ENCODE assay signal across 8 cellular contexts in genomic region chr2:8680931-8681760, GRCh38. TPM values are rescaled to one million over a fixed set of nuclear protein-coding genes. Genes with fewer than 3 reads are reported as not detected.
A peak's percentile ranks its signal among the peaks of the same experiment; 100 is the strongest.
DNase-seq lines count a peak whose midpoint lies in the region; ATAC-seq and TF ChIP-seq lines count a peak whose summit lies in the region.

No MANE protein-coding gene starts in this region.

- H3K27ac ChIP-seq in caudate nucleus (ENCODE audit: low read depth, low read length) (peak overlapping the region; percentile 94), layer of hippocampus (ENCODE audit: low read depth, low read length) (peak overlapping the region; percentile 92)

- H3K4me1 Mint-ChIP-seq in WTC11, result peaks cover 50% of the 10 kb centered on the region

- peak overlapping the region; percentile 78 for H3K4me3 Mint-ChIP-seq in WTC11

- TF ChIP-seq CTCF in WTC11 (IDR thresholded peaks at IDR 0.05), result no peak

- DNase-seq in NCI-H1436 (lab: John Stamatoyannopoulos, UW) (peak; percentile 71), NCI-H1436 treated with DMSO at 0.1 percent for 48 hours (lab: John Stamatoyannopoulos, UW) (no peak), NCI-H2196 (lab: John Stamatoyannopoulos, UW; ENCODE audit: unreplicated experiment) (peak; percentile 68), WTC11 (ENCODE audit: low spot score) (peak; percentile 87), caudate nucleus (lab: John Stamatoyannopoulos, UW) (peak in 26 of 61 donors; percentile 30 to 78 (median 60))
- peak; percentile 67 to 84 (median 76) for DNase-seq in stimulated activated CD4-positive, alpha-beta T cell treated with anti-CD3 and anti-CD28 coated beads, Interleukin-1b, Interleukin-23, amount 100 ng/mL, for 24 hours (ENCODE audit: low read depth in 4 of 4, low spot score in 1 of 4)

- POLR2A ChIA-PET in WTC11 (lab: Charles Lee), result interaction anchor here (0.5 to 2.1 kb wide), 14 partner anchors 11 to 1250 kb away, joined by 3 to 11 read pairs (median 4); no protein-coding TSS in a partner anchor

- H3K27me3 ChIP-seq in layer of hippocampus (ENCODE audit: control insufficient read depth, insufficient read depth, low read length), result no peaks in the 10 kb centered on the region

- CTCF ChIA-PET in WTC11 (lab: Charles Lee), result interaction anchor here (0.6 to 2.9 kb wide), 16 partner anchors 12 to 1250 kb away, joined by 3 to 17 read pairs (median 4); no protein-coding TSS in a partner anchor

- H3K36me3 Mint-ChIP-seq in WTC11, result peaks cover 17% of the 10 kb centered on the region

- H3K27me3 Mint-ChIP-seq in WTC11 (ENCODE audit: low read depth), result peaks cover 51% of the 10 kb centered on the region

- peak overlapping the region; percentile 99 for H3K27ac Mint-ChIP-seq in WTC11

- H3K9me3 Mint-ChIP-seq in WTC11, result no peaks in the 10 kb centered on the region

- ATAC-seq in WTC11 (peak; percentile 0), GM19035 (IDR thresholded peaks at IDR 0.05; ENCODE audit: unreplicated experiment) (no peak)

TF ChIP-seq in WTC11, 78 proteins besides CTCF, POLR2A, EP300 and RAD21:
- TF ChIP-seq KAT7 (CRISPR knock-in tag; IDR thresholded peaks at IDR 0.05; ENCODE audit: borderline replicate concordance) (no peak), SP1 (CRISPR knock-in tag; conservative IDR thresholded peaks at IDR 0.05) (no peak)
- TF ChIP-seq, protein P1, sequence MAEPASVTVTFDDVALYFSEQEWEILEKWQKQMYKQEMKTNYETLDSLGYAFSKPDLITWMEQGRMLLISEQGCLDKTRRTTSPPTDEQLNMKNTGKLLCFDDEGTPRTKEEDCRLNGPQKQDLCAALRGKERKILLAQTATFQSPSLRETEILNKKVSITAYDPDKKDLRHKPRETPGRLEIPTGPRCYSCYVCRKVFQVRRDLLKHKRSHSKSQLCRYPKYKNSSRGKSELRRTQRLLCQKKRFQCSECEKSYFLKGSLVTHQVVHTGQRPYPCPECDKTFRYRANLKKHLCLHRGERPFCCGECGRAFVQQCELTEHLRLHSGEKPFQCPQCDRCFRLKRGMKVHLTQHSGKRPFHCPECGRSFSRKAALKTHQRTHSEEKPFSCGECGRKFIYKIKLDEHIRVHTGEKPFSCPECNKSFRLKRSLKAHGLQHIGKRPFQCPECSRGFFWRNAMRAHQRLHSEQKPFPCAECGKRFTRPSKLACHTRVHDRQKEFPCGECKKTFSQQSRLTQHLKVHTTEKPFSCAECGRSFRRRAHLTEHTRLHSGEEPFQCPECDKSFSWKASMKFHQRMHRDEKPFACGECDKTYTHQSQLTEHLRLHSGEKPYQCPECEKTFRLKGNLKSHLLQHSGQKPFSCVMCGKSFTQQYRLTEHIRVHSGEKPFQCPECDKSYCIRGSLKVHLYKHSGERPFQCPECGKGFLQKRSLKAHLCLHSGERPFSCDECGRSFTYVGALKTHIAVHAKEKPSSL (CRISPR knock-in tag; conservative IDR thresholded peaks at IDR 0.05), result no peak

RNA-seq across cellular contexts. Expression of gene ID2, which starts 0.7 kb away (rescaled TPM):
- 38.6 to 55.0 TPM (median 47.0 TPM) in 3 replicates for total RNA-seq in WTC11 (2021)
